In the genomic region with DNA sequence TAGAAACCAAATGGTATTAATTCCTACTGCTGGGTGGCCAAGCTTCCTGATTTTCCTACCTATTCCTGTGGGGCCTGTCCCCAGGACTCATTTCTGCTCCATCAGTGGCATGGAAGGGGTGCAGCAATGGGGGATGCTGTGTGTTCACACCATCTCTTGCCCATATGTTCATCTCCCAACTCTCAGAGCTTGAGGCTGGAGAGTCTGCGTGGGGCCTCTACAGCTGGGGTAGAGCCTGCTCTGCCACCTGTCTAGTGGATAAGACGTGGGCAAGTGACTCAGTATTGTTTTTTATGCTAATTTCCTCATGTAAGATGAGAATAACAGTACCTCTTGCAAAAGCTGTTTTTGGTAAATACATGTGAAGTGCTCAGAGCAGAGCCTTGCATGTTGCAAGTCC, we compare ENCODE assay signal across 16 cellular contexts.
"Had no signal": no experiment of that assay in that cellular context is flagged by ENCODE, and none has a peak within 500 bp of the region (broad histone marks: within the 10 kb centered on the region; RNA-seq: fewer than 3 reads in every experiment).

No MANE protein-coding gene starts in this region.

- DNase-seq: colonic mucosa; effector CD8-positive, alpha-beta T cell; endodermal cell; foreskin fibroblast; gastrocnemius medialis; head of caudate nucleus; kidney; mucosa of descending colon; naive B cell; psoas muscle; right cardiac atrium; sigmoid colon; stimulated activated CD4-positive, alpha-beta T cell treated with anti-CD3 and anti-CD28 coated beads, Interleukin-4, amount 100 ng/mL, for 4 hours; stimulated activated naive CD8-positive, alpha-beta T cell treated with anti-CD3 and anti-CD28 coated beads, Interleukin-15, Interleukin-2, amounts not matched to agents 100 U/mL and 50 U/mL, for 24 hours; substantia nigra; upper lobe of left lung had no signal
